In the genomic region with DNA sequence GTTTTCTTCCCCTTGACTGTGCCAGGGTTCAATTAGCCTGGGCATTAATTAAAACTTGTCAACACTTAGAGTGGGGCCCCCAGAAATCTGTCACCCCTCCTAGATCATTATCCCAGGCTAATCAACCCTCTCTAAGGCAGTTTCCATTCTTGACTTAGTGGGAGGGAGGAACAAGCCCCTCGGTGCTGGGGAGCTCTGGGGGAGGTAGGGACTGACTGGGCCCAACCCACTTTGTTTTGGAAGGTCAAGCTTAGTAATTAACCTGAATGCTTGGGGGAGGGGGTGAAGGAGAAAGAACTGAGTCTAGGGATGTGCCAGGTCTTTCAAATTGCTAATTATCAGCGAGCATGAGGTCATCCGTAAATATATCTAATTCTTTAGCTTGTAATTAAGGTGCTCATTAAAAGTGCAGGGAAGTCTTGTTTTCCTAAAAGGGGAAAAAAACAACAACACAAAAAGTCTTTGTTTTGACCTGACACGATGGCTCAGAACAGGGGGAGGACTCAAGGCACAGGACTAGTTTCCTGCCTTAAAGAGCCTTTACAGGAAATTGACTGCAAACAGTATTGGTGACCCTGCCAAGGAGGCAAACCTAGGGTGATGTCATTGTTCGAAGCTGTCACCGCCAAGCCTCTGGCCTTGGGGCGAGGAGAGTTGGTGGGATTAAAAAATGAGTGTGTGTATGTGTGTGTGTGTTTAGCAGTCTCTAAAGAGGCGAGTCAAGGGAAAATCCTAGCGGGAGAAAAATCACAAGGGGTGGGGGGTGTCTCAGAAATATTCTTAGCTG, we compare ENCODE assay signal across 1 cellular context.
TF ChIP-seq lines count a peak whose summit lies in the region.

No MANE protein-coding gene starts in this region.

TF ChIP-seq in HEK293, 187 proteins besides CTCF, POLR2A, EP300 and RAD21 (continued from another document):
- no peak for TF ChIP-seq ZNF274 (IDR thresholded peaks at IDR 0.05; ENCODE audit: low read length)
- no peak for TF ChIP-seq ZNF274 (tag by site-specific recombination; IDR thresholded peaks at IDR 0.05; ENCODE audit: borderline replicate concordance)
- no peak for TF ChIP-seq GLI2 (tag by site-specific recombination; IDR thresholded peaks at IDR 0.05; ENCODE audit: borderline replicate concordance, low read depth)
- TF ChIP-seq, protein P1, sequence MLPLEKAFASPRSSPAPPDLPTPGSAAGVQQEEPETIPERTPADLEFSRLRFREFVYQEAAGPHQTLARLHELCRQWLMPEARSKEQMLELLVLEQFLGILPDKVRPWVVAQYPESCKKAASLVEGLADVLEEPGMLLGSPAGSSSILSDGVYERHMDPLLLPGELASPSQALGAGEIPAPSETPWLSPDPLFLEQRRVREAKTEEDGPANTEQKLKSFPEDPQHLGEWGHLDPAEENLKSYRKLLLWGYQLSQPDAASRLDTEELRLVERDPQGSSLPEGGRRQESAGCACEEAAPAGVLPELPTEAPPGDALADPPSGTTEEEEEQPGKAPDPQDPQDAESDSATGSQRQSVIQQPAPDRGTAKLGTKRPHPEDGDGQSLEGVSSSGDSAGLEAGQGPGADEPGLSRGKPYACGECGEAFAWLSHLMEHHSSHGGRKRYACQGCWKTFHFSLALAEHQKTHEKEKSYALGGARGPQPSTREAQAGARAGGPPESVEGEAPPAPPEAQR (tag by site-specific recombination; IDR thresholded peaks at IDR 0.05) = no peak
- peak; percentile 100 for TF ChIP-seq GLIS1 (tag by site-specific recombination; IDR thresholded peaks at IDR 0.05)
- TF ChIP-seq ZNF677 (tag by site-specific recombination; IDR thresholded peaks at IDR 0.05) = no peak
- TF ChIP-seq, protein P2, sequence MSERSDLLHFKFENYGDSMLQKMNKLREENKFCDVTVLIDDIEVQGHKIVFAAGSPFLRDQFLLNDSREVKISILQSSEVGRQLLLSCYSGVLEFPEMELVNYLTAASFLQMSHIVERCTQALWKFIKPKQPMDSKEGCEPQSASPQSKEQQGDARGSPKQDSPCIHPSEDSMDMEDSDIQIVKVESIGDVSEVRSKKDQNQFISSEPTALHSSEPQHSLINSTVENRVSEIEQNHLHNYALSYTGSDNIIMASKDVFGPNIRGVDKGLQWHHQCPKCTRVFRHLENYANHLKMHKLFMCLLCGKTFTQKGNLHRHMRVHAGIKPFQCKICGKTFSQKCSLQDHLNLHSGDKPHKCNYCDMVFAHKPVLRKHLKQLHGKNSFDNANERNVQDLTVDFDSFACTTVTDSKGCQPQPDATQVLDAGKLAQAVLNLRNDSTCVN (tag by site-specific recombination; optimal IDR thresholded peaks at IDR 0.05) = no peak
- no peak for TF ChIP-seq ZNF404 (tag by site-specific recombination; IDR thresholded peaks at IDR 0.05)
- TF ChIP-seq, protein P3, sequence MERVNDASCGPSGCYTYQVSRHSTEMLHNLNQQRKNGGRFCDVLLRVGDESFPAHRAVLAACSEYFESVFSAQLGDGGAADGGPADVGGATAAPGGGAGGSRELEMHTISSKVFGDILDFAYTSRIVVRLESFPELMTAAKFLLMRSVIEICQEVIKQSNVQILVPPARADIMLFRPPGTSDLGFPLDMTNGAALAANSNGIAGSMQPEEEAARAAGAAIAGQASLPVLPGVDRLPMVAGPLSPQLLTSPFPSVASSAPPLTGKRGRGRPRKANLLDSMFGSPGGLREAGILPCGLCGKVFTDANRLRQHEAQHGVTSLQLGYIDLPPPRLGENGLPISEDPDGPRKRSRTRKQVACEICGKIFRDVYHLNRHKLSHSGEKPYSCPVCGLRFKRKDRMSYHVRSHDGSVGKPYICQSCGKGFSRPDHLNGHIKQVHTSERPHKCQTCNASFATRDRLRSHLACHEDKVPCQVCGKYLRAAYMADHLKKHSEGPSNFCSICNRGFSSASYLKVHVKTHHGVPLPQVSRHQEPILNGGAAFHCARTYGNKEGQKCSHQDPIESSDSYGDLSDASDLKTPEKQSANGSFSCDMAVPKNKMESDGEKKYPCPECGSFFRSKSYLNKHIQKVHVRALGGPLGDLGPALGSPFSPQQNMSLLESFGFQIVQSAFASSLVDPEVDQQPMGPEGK (tag by site-specific recombination; IDR thresholded peaks at IDR 0.05) = peak; percentile 78
- no peak for TF ChIP-seq ZNF707 (tag by site-specific recombination; IDR thresholded peaks at IDR 0.05)
- TF ChIP-seq ZNF830 (tag by site-specific recombination; IDR thresholded peaks at IDR 0.05; ENCODE audit: low read depth) = no peak
- peak; percentile 86 for TF ChIP-seq KLF8 (tag by site-specific recombination; IDR thresholded peaks at IDR 0.05)
- TF ChIP-seq ZNF239 (tag by site-specific recombination; IDR thresholded peaks at IDR 0.05) = 0 out of 2 replicates have a peak, but pooled peaks have one; percentile 4
- peak; percentile 90 for TF ChIP-seq TRIM28 (IDR thresholded peaks at IDR 0.05; ENCODE audit: borderline replicate concordance, low read length)
- no peak for TF ChIP-seq ZNF140 (tag by site-specific recombination; IDR thresholded peaks at IDR 0.05)
- no peak for TF ChIP-seq ZNF37A (tag by site-specific recombination; IDR thresholded peaks at IDR 0.05)
- no peak for TF ChIP-seq TCF7L2 (IDR thresholded peaks at IDR 0.05; ENCODE audit: borderline replicate concordance, low read depth, low read length)
- TF ChIP-seq ZNF530 (tag by site-specific recombination; IDR thresholded peaks at IDR 0.05; ENCODE audit: low read depth) = no peak
- peak; percentile 45; the same call in 1 of the 2 replicates for TF ChIP-seq ZIC2 (tag by site-specific recombination; IDR thresholded peaks at IDR 0.05)
- TF ChIP-seq ZNF335 (tag by site-specific recombination; conservative IDR thresholded peaks at IDR 0.05) = peak; percentile 83
- TF ChIP-seq ZNF473 (tag by site-specific recombination; IDR thresholded peaks at IDR 0.05) = no peak
- 0 out of 2 replicates have a peak, but pooled peaks have one; percentile 44 for TF ChIP-seq ZNF10 (tag by site-specific recombination; IDR thresholded peaks at IDR 0.05)
- TF ChIP-seq, protein P4, sequence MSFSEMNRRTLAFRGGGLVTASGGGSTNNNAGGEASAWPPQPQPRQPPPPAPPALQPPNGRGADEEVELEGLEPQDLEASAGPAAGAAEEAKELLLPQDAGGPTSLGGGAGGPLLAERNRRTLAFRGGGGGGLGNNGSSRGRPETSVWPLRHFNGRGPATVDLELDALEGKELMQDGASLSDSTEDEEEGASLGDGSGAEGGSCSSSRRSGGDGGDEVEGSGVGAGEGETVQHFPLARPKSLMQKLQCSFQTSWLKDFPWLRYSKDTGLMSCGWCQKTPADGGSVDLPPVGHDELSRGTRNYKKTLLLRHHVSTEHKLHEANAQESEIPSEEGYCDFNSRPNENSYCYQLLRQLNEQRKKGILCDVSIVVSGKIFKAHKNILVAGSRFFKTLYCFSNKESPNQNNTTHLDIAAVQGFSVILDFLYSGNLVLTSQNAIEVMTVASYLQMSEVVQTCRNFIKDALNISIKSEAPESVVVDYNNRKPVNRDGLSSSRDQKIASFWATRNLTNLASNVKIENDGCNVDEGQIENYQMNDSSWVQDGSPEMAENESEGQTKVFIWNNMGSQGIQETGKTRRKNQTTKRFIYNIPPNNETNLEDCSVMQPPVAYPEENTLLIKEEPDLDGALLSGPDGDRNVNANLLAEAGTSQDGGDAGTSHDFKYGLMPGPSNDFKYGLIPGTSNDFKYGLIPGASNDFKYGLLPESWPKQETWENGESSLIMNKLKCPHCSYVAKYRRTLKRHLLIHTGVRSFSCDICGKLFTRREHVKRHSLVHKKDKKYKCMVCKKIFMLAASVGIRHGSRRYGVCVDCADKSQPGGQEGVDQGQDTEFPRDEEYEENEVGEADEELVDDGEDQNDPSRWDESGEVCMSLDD (tag by site-specific recombination; IDR thresholded peaks at IDR 0.05) = peak; percentile 66; the same call in 1 of the 2 replicates
- no peak for TF ChIP-seq ZNF174 (tag by site-specific recombination; IDR thresholded peaks at IDR 0.05)
- TF ChIP-seq ZNF701 (tag by site-specific recombination; IDR thresholded peaks at IDR 0.05) = no peak
- peak; percentile 78 for TF ChIP-seq WT1 (tag by site-specific recombination; IDR thresholded peaks at IDR 0.05)
- no peak for TF ChIP-seq ZNF311 (tag by site-specific recombination; IDR thresholded peaks at IDR 0.05; ENCODE audit: borderline replicate concordance)
- no peak for TF ChIP-seq ZBTB7A (tag by site-specific recombination; IDR thresholded peaks at IDR 0.05; ENCODE audit: low read depth)
- no peak for TF ChIP-seq ZNF175 (tag by site-specific recombination; IDR thresholded peaks at IDR 0.05)
- TF ChIP-seq HOXA7 (CRISPR knock-in tag; IDR thresholded peaks at IDR 0.05; ENCODE audit: borderline replicate concordance) = no peak
- peak; percentile 71 for TF ChIP-seq ZBTB8A (tag by site-specific recombination; IDR thresholded peaks at IDR 0.05)
- peak; percentile 49 for TF ChIP-seq ZFHX2 (tag by site-specific recombination; conservative IDR thresholded peaks at IDR 0.05)
- TF ChIP-seq ZNF837 (tag by site-specific recombination; IDR thresholded peaks at IDR 0.05) = no peak
- TF ChIP-seq ZNF16 (tag by site-specific recombination; IDR thresholded peaks at IDR 0.05; ENCODE audit: low read depth) = no peak
- peak; percentile 9; the same call in 1 of the 2 replicates for TF ChIP-seq ZFP37 (tag by site-specific recombination; IDR thresholded peaks at IDR 0.05)
- no peak for TF ChIP-seq ZNF354C (tag by site-specific recombination; IDR thresholded peaks at IDR 0.05; ENCODE audit: borderline replicate concordance, low read depth)
- TF ChIP-seq ZNF529 (tag by site-specific recombination; IDR thresholded peaks at IDR 0.05; ENCODE audit: insufficient replicate concordance) = no peak
- peak; percentile 69; the same call in 1 of the 2 replicates for TF ChIP-seq ZNF2 (tag by site-specific recombination; IDR thresholded peaks at IDR 0.05)
- TF ChIP-seq KLF10 (tag by site-specific recombination; IDR thresholded peaks at IDR 0.05) = peak; percentile 77
- TF ChIP-seq, protein P5, sequence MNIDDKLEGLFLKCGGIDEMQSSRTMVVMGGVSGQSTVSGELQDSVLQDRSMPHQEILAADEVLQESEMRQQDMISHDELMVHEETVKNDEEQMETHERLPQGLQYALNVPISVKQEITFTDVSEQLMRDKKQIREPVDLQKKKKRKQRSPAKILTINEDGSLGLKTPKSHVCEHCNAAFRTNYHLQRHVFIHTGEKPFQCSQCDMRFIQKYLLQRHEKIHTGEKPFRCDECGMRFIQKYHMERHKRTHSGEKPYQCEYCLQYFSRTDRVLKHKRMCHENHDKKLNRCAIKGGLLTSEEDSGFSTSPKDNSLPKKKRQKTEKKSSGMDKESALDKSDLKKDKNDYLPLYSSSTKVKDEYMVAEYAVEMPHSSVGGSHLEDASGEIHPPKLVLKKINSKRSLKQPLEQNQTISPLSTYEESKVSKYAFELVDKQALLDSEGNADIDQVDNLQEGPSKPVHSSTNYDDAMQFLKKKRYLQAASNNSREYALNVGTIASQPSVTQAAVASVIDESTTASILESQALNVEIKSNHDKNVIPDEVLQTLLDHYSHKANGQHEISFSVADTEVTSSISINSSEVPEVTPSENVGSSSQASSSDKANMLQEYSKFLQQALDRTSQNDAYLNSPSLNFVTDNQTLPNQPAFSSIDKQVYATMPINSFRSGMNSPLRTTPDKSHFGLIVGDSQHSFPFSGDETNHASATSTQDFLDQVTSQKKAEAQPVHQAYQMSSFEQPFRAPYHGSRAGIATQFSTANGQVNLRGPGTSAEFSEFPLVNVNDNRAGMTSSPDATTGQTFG (tag by site-specific recombination; IDR thresholded peaks at IDR 0.05; ENCODE audit: borderline replicate concordance) = no peak
- TF ChIP-seq MZF1 (tag by site-specific recombination; IDR thresholded peaks at IDR 0.05; ENCODE audit: borderline replicate concordance) = peak; percentile 62
- TF ChIP-seq ZNF768 (tag by site-specific recombination; IDR thresholded peaks at IDR 0.05) = no peak
- TF ChIP-seq, protein P6, sequence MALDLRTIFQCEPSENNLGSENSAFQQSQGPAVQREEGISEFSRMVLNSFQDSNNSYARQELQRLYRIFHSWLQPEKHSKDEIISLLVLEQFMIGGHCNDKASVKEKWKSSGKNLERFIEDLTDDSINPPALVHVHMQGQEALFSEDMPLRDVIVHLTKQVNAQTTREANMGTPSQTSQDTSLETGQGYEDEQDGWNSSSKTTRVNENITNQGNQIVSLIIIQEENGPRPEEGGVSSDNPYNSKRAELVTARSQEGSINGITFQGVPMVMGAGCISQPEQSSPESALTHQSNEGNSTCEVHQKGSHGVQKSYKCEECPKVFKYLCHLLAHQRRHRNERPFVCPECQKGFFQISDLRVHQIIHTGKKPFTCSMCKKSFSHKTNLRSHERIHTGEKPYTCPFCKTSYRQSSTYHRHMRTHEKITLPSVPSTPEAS (tag by site-specific recombination; IDR thresholded peaks at IDR 0.05) = peak; percentile 91
- TF ChIP-seq, protein P7, sequence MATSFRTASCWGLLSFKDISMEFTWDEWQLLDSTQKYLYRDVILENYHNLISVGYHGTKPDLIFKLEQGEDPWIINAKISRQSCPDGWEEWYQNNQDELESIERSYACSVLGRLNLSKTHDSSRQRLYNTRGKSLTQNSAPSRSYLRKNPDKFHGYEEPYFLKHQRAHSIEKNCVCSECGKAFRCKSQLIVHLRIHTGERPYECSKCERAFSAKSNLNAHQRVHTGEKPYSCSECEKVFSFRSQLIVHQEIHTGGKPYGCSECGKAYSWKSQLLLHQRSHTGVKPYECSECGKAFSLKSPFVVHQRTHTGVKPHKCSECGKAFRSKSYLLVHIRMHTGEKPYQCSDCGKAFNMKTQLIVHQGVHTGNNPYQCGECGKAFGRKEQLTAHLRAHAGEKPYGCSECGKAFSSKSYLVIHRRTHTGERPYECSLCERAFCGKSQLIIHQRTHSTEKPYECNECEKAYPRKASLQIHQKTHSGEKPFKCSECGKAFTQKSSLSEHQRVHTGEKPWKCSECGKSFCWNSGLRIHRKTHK (tag by site-specific recombination; IDR thresholded peaks at IDR 0.05) = no peak
- TF ChIP-seq, protein P8, sequence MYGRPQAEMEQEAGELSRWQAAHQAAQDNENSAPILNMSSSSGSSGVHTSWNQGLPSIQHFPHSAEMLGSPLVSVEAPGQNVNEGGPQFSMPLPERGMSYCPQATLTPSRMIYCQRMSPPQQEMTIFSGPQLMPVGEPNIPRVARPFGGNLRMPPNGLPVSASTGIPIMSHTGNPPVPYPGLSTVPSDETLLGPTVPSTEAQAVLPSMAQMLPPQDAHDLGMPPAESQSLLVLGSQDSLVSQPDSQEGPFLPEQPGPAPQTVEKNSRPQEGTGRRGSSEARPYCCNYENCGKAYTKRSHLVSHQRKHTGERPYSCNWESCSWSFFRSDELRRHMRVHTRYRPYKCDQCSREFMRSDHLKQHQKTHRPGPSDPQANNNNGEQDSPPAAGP (tag by site-specific recombination; IDR thresholded peaks at IDR 0.05) = peak; percentile 96
